In the genomic region with DNA sequence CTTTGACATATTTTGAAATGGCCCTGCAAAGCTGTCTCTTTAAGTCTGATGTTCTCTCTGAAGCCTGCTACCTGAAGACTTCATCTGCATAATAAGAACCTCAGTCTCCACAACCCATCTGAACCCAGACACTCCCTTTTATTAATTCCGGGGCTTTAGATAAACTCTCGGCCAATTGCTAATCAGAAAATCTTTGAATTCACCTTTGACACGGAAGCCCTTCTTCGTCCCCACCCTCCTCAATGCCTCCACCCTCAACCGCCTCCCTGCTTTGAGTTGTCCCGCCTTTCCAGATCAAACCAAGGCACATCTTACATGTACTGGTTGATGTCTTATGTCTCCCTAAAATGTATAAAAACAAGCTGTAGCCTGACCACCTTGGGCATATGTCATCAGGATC, we compare ENCODE assay signal across 1 cellular context.
TF ChIP-seq lines count a peak whose summit lies in the region.

No MANE protein-coding gene starts in this region.

TF ChIP-seq in GM23338, 12 proteins besides CTCF, POLR2A, EP300 and RAD21 (continued from another document):
- TF ChIP-seq, protein P1, sequence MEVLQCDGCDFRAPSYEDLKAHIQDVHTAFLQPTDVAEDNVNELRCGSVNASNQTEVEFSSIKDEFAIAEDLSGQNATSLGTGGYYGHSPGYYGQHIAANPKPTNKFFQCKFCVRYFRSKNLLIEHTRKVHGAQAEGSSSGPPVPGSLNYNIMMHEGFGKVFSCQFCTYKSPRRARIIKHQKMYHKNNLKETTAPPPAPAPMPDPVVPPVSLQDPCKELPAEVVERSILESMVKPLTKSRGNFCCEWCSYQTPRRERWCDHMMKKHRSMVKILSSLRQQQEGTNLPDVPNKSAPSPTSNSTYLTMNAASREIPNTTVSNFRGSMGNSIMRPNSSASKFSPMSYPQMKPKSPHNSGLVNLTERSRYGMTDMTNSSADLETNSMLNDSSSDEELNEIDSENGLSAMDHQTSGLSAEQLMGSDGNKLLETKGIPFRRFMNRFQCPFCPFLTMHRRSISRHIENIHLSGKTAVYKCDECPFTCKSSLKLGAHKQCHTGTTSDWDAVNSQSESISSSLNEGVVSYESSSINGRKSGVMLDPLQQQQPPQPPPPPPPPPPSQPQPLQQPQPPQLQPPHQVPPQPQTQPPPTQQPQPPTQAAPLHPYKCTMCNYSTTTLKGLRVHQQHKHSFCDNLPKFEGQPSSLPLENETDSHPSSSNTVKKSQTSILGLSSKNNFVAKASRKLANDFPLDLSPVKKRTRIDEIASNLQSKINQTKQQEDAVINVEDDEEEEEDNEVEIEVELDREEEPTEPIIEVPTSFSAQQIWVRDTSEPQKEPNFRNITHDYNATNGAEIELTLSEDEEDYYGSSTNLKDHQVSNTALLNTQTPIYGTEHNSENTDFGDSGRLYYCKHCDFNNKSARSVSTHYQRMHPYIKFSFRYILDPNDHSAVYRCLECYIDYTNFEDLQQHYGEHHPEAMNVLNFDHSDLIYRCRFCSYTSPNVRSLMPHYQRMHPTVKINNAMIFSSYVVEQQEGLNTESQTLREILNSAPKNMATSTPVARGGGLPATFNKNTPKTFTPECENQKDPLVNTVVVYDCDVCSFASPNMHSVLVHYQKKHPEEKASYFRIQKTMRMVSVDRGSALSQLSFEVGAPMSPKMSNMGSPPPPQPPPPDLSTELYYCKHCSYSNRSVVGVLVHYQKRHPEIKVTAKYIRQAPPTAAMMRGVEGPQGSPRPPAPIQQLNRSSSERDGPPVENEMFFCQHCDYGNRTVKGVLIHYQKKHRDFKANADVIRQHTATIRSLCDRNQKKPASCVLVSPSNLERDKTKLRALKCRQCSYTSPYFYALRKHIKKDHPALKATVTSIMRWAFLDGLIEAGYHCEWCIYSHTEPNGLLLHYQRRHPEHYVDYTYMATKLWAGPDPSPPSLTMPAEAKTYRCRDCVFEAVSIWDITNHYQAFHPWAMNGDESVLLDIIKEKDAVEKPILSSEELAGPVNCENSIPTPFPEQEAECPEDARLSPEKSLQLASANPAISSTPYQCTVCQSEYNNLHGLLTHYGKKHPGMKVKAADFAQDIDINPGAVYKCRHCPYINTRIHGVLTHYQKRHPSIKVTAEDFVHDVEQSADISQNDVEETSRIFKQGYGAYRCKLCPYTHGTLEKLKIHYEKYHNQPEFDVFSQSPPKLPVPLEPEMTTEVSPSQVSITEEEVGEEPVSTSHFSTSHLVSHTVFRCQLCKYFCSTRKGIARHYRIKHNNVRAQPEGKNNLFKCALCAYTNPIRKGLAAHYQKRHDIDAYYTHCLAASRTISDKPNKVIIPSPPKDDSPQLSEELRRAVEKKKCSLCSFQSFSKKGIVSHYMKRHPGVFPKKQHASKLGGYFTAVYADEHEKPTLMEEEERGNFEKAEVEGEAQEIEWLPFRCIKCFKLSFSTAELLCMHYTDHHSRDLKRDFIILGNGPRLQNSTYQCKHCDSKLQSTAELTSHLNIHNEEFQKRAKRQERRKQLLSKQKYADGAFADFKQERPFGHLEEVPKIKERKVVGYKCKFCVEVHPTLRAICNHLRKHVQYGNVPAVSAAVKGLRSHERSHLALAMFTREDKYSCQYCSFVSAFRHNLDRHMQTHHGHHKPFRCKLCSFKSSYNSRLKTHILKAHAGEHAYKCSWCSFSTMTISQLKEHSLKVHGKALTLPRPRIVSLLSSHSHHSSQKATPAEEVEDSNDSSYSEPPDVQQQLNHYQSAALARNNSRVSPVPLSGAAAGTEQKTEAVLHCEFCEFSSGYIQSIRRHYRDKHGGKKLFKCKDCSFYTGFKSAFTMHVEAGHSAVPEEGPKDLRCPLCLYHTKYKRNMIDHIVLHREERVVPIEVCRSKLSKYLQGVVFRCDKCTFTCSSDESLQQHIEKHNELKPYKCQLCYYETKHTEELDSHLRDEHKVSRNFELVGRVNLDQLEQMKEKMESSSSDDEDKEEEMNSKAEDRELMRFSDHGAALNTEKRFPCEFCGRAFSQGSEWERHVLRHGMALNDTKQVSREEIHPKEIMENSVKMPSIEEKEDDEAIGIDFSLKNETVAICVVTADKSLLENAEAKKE (CRISPR knock-in tag; IDR thresholded peaks at IDR 0.05): no peak
